1 cellular context compared by ENCODE assay signal in the genomic region with DNA sequence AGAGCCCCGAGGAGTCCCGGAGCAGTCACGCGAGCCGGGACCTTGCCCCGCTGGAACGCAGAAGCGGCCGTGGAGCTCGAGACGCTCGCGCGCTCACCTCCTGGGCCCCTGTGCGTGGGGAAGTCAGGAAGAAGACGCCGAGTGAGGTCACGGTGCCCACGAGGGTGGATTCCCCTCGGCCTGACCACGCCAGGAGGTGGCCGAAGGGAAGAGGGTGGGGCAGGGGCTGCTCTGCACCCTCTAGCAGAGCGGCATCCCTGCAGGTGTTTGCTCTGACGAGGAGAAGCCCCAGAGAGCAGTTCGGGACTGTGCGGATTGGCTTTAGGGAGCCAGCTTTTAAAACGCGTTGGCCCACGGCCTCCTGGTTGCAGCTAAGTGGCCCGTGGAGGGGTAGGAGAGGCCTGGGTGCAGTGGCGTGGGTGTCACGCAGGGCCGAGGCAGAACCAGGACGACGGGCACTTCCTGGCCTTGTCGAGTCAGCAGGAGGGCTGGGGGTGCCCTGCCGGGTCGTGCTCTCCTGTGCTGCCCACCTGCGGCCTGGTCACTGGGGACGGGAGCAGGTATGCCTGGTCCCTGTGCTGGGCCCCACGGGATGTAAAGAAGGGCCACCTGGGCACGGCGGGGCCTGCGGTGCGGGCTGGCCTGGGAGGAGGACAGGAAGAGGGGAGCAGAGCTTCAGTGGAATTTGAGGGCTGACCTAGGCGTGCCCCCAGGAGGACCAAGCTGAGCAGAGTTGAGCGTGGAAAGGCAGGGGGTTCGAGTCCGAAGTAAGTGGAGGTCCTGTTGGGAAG.
TF ChIP-seq lines count a peak whose summit lies in the region.

No MANE protein-coding gene starts in this region.

TF ChIP-seq in K562, 482 proteins besides CTCF, POLR2A, EP300 and RAD21 (continued from another document):
- TF ChIP-seq, protein P1, sequence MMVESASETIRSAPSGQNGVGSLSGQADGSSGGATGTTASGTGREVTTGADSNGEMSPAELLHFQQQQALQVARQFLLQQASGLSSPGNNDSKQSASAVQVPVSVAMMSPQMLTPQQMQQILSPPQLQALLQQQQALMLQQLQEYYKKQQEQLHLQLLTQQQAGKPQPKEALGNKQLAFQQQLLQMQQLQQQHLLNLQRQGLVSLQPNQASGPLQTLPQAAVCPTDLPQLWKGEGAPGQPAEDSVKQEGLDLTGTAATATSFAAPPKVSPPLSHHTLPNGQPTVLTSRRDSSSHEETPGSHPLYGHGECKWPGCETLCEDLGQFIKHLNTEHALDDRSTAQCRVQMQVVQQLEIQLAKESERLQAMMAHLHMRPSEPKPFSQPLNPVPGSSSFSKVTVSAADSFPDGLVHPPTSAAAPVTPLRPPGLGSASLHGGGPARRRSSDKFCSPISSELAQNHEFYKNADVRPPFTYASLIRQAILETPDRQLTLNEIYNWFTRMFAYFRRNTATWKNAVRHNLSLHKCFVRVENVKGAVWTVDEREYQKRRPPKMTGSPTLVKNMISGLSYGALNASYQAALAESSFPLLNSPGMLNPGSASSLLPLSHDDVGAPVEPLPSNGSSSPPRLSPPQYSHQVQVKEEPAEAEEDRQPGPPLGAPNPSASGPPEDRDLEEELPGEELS (CRISPR knock-in tag; IDR thresholded peaks at IDR 0.05; ENCODE audit: borderline replicate concordance) = peak; percentile 60; the same call in 1 of the 2 replicates
- no peak for TF ChIP-seq MTA1 (IDR thresholded peaks at IDR 0.05; ENCODE audit: borderline replicate concordance)
- TF ChIP-seq TAF15 (IDR thresholded peaks at IDR 0.05; ENCODE audit: low read depth, low read length) = 0 out of 2 replicates have a peak, but pooled peaks have one; percentile 35
- no peak for TF ChIP-seq NR4A1 (CRISPR knock-in tag; IDR thresholded peaks at IDR 0.05)
- TF ChIP-seq NR4A1 (tag; IDR thresholded peaks at IDR 0.05) = no peak
- TF ChIP-seq, protein P2, sequence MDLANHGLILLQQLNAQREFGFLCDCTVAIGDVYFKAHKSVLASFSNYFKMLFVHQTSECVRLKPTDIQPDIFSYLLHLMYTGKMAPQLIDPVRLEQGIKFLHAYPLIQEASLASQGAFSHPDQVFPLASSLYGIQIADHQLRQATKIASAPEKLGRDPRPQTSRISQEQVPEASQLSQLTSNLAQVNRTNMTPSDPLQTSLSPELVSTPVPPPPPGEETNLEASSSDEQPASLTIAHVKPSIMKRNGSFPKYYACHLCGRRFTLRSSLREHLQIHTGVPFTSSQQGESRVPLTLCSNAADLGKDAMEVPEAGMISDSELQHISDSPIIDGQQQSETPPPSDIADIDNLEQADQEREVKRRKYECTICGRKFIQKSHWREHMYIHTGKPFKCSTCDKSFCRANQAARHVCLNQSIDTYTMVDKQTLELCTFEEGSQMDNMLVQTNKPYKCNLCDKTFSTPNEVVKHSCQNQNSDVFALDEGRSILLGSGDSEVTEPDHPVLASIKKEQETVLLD (IDR thresholded peaks at IDR 0.05) = peak; percentile 59; the same call in 1 of the 2 replicates
- TF ChIP-seq GABPB1 (CRISPR knock-in tag; IDR thresholded peaks at IDR 0.05) = 0 out of 2 replicates have a peak, but pooled peaks have one; percentile 47
- TF ChIP-seq POLR2AphosphoS5 (IDR thresholded peaks at IDR 0.05; ENCODE audit: control insufficient read depth, insufficient read depth, low read depth, low read length) = no peak
- peak in 1 of 2 experiments; percentile 46; a peak in 1 of 4 replicates for TF ChIP-seq SIN3A (IDR thresholded peaks at IDR 0.05; ENCODE audit: borderline replicate concordance in 2 of 2, control insufficient read depth in 1 of 2, low read depth in 2 of 2, low read length in 2 of 2)
- no peak for TF ChIP-seq HEY1 (CRISPR knock-in tag; IDR thresholded peaks at IDR 0.05; ENCODE audit: borderline replicate concordance)
- peak; percentile 85 for TF ChIP-seq CHD1 (IDR thresholded peaks at IDR 0.05; ENCODE audit: low read length)
- TF ChIP-seq ZNF184 (CRISPR knock-in tag; IDR thresholded peaks at IDR 0.05) = no peak
- TF ChIP-seq RBM14 (IDR thresholded peaks at IDR 0.05; ENCODE audit: borderline replicate concordance, insufficient read depth, low read depth, low read length) = peak; percentile 5; the same call in 1 of the 2 replicates
- peak; percentile 23; the same call in 1 of the 2 replicates for TF ChIP-seq ZBTB7A (IDR thresholded peaks at IDR 0.05; ENCODE audit: borderline replicate concordance, control insufficient read depth, low read depth, low read length)
- TF ChIP-seq ZSCAN32 (CRISPR knock-in tag; IDR thresholded peaks at IDR 0.05) = 0 out of 2 replicates have a peak, but pooled peaks have one; percentile 2
- TF ChIP-seq KLF16 (IDR thresholded peaks at IDR 0.05) = no peak
